In genomic region chr21:36470294-36470693, GRCh38 we compare ENCODE assay signal across 27 cellular contexts. TPM values are rescaled to one million over a fixed set of nuclear protein-coding genes. Genes with fewer than 3 reads are reported as not detected.
DNase-seq lines count a peak whose midpoint lies in the region; ATAC-seq and TF ChIP-seq lines count a peak whose summit lies in the region.
"Had no signal": no experiment of that assay in that cellular context is flagged by ENCODE, and none has a peak within 500 bp of the region (broad histone marks: within the 10 kb centered on the region; RNA-seq: fewer than 3 reads in every experiment).

No MANE protein-coding gene starts in this region.

- no peak for TF ChIP-seq CTCF in GM23338 (conservative IDR thresholded peaks at IDR 0.05; ENCODE audit: low read depth in 2 of 2)
- no peak for TF ChIP-seq CTCF in chondrocyte (IDR thresholded peaks at IDR 0.05)
- no peak for TF ChIP-seq CTCF in osteocyte (IDR thresholded peaks at IDR 0.05)

- H3K36me3 Mint-ChIP-seq in GM23338 (ENCODE audit: low read depth): no peaks in the 10 kb centered on the region
- peaks cover 2% of the 10 kb centered on the region for H3K36me3 Mint-ChIP-seq in chondrocyte (ENCODE audit: low read depth)
- H3K36me3 Mint-ChIP-seq in osteocyte (ENCODE audit: unreplicated experiment): no peaks in the 10 kb centered on the region
- H3K36me3 Mint-ChIP-seq: stimulated activated effector memory CD8-positive, alpha-beta T cell treated with anti-CD3 and anti-CD28 coated beads, Interleukin-12 subunit alpha, Interleukin-12 subunit beta, amount 100 ng/mL, for 72 hours; type B pancreatic cell had no signal

- TF ChIP-seq EP300 in Ishikawa (IDR thresholded peaks at IDR 0.05; ENCODE audit: borderline replicate concordance): peak; percentile 67; the same call in 1 of the 2 replicates

- H3K4me1 ChIP-seq in GM23338 (ENCODE audit: insufficient read depth): no peaks in the 10 kb centered on the region

- no peak overlapping the region for H3K4me3 ChIP-seq in GM23338
- H3K4me3 ChIP-seq: right lobe of liver had no signal

- H3K4me3 Mint-ChIP-seq in GM23338: no peak overlapping the region
- no peak overlapping the region for H3K4me3 Mint-ChIP-seq in chondrocyte (ENCODE audit: unreplicated experiment)
- no peak overlapping the region for H3K4me3 Mint-ChIP-seq in osteocyte (ENCODE audit: unreplicated experiment)
- H3K4me3 Mint-ChIP-seq: activated CD4-positive, alpha-beta T cell treated with anti-CD3 and anti-CD28 coated beads, Interleukin-2, amount 10 ng/mL, durations not matched to agents 24 days and 14 days; activated T-cell treated with anti-CD3 and anti-CD28 coated beads, Interleukin-2, amount 50 U/mL, for 24 hours; CD4-positive, alpha-beta T cell; neural crest cell; stimulated activated effector memory CD8-positive, alpha-beta T cell treated with anti-CD3 and anti-CD28 coated beads, Interleukin-12 subunit alpha, Interleukin-12 subunit beta, amount 100 ng/mL, for 72 hours; type B pancreatic cell had no signal

- peak overlapping the region; percentile 12; the same call in 1 of the 2 replicates for H2AFZ ChIP-seq in GM23338

- no peaks in the 10 kb centered on the region for H3K27me3 ChIP-seq in GM23338 (ENCODE audit: insufficient read depth)
- H3K27me3 ChIP-seq: right lobe of liver had no signal

- H3K4me2 ChIP-seq in GM23338: no peak overlapping the region

- H3K27ac ChIP-seq in GM23338 (ENCODE audit: low read depth): no peak overlapping the region
- H3K27ac ChIP-seq: right lobe of liver had no signal

- peak; percentile 84 for ATAC-seq in GM23338
- ATAC-seq: left cardiac atrium; stimulated activated effector memory CD8-positive, alpha-beta T cell treated with anti-CD3 and anti-CD28 coated beads, Interleukin-12 subunit alpha, Interleukin-12 subunit beta, amount 100 ng/mL, for 72 hours had no signal

- no peaks in the 10 kb centered on the region for H3F3A ChIP-seq in GM23338 (replicated peaks; ENCODE audit: low read depth)

- no peaks in the 10 kb centered on the region for H3K36me3 ChIP-seq in GM23338 (ENCODE audit: insufficient read depth)

- H3K9me2 ChIP-seq in GM23338 (ENCODE audit: insufficient read depth): no peaks in the 10 kb centered on the region; the same call in 1 of the 2 replicates

- H4K20me1 ChIP-seq in GM23338 (replicated peaks; ENCODE audit: insufficient read depth): no peaks in the 10 kb centered on the region

- peak; percentile 41 for DNase-seq in GM23338 (ENCODE audit: low spot score)
- DNase-seq in chondrocyte (ENCODE audit: low spot score): no peak
- DNase-seq in smooth muscle cell of the brain vasculature (ENCODE audit: low read depth, low spot score): peak; percentile 3
- no peak for DNase-seq in osteocyte (ENCODE audit: extremely low spot score, unreplicated experiment)
- DNase-seq in NK-92 treated with Interleukin-12 subunit alpha and Interleukin-12 subunit beta, amount 100 ng/mL, for 24 hours (lab: John Stamatoyannopoulos, UW): no peak
- no peak for DNase-seq in middle frontal gyrus (ENCODE audit: extremely low spot score, low spot score)
- DNase-seq: activated CD4-positive, alpha-beta T cell treated with anti-CD3 and anti-CD28 coated beads, Interleukin-2, amount 10 ng/mL, durations not matched to agents 24 days and 14 days; activated gamma-delta T cell; activated T-cell treated with anti-CD3 and anti-CD28 coated beads, Interleukin-2, amount 50 U/mL, for 24 hours; CD4-positive, alpha-beta T cell; effector CD8-positive, alpha-beta T cell; glutamatergic neuron; HCEC 1CT; left cardiac atrium; MV-4-11; NCI-H1436 treated with DMSO at 0.1 percent for 48 hours; NCI-H446 treated with DMSO at 0.1 percent for 48 hours; right lobe of liver; Right ventricle myocardium superior; stimulated activated CD4-positive, alpha-beta T cell treated with anti-CD3 and anti-CD28 coated beads, Interleukin-4, amount 100 ng/mL, for 24 hours had no signal

- peaks cover 2% of the 10 kb centered on the region for H3K9me3 Mint-ChIP-seq in GM23338
- H3K9me3 Mint-ChIP-seq in chondrocyte (ENCODE audit: low read depth): peaks cover 9% of the 10 kb centered on the region
- H3K9me3 Mint-ChIP-seq in osteocyte (ENCODE audit: unreplicated experiment): no peaks in the 10 kb centered on the region
- H3K9me3 Mint-ChIP-seq: activated CD4-positive, alpha-beta T cell treated with anti-CD3 and anti-CD28 coated beads, Interleukin-2, amount 10 ng/mL, durations not matched to agents 24 days and 14 days; activated T-cell treated with anti-CD3 and anti-CD28 coated beads, Interleukin-2, amount 50 U/mL, for 24 hours; CD4-positive, alpha-beta T cell; neural crest cell; stimulated activated effector memory CD8-positive, alpha-beta T cell treated with anti-CD3 and anti-CD28 coated beads, Interleukin-12 subunit alpha, Interleukin-12 subunit beta, amount 100 ng/mL, for 72 hours had no signal

- H3K27ac Mint-ChIP-seq in GM23338 (no peak overlapping the region), chondrocyte (ENCODE audit: unreplicated experiment) (peak overlapping the region; percentile 86), osteocyte (ENCODE audit: unreplicated experiment) (no peak overlapping the region)
- H3K27ac Mint-ChIP-seq: activated CD4-positive, alpha-beta T cell treated with anti-CD3 and anti-CD28 coated beads, Interleukin-2, amount 10 ng/mL, durations not matched to agents 24 days and 14 days; activated T-cell treated with anti-CD3 and anti-CD28 coated beads, Interleukin-2, amount 50 U/mL, for 24 hours; CD4-positive, alpha-beta T cell; stimulated activated effector memory CD8-positive, alpha-beta T cell treated with anti-CD3 and anti-CD28 coated beads, Interleukin-12 subunit alpha, Interleukin-12 subunit beta, amount 100 ng/mL, for 72 hours; type B pancreatic cell had no signal

- H3K27me3 Mint-ChIP-seq in GM23338 (ENCODE audit: insufficient read depth, low read depth, poor library complexity) (peaks cover 4% of the 10 kb centered on the region), chondrocyte (ENCODE audit: low read depth) (no peaks in the 10 kb centered on the region), osteocyte (ENCODE audit: unreplicated experiment) (no peaks in the 10 kb centered on the region)

- peak; percentile 2; the same call in 1 of the 2 replicates for TF ChIP-seq RAD21 in Ishikawa (IDR thresholded peaks at IDR 0.05; ENCODE audit: low read depth)

- peaks cover 14% of the 10 kb centered on the region for H3K4me1 Mint-ChIP-seq in GM23338
- H3K4me1 Mint-ChIP-seq in chondrocyte (ENCODE audit: low read depth): peaks cover 42% of the 10 kb centered on the region
- H3K4me1 Mint-ChIP-seq in osteocyte (ENCODE audit: unreplicated experiment): peaks cover 8% of the 10 kb centered on the region
- H3K4me1 Mint-ChIP-seq: neural crest cell had no signal

- H3K79me2 ChIP-seq in GM23338 (replicated peaks; ENCODE audit: insufficient read depth): no peaks in the 10 kb centered on the region

TF ChIP-seq in GM23338, 12 proteins besides CTCF, POLR2A, EP300 and RAD21:
- TF ChIP-seq STAT1 (IDR thresholded peaks at IDR 0.05; ENCODE audit: unreplicated experiment) (no peak), ETS1 (IDR thresholded peaks at IDR 0.05) (no peak)
TF ChIP-seq in GM23338: peak in this region for 0.

TF ChIP-seq in Ishikawa, 13 proteins besides CTCF, POLR2A, EP300 and RAD21:
- TF ChIP-seq MAX (IDR thresholded peaks at IDR 0.05) (peak; percentile 30; the same call in 1 of the 2 replicates), FOXM1 (IDR thresholded peaks at IDR 0.05; ENCODE audit: borderline replicate concordance, low read depth) (no peak), NFIC (IDR thresholded peaks at IDR 0.05) (peak; percentile 94), TCF12 (IDR thresholded peaks at IDR 0.05; ENCODE audit: low read depth) (peak; percentile 82), TAF1 (IDR thresholded peaks at IDR 0.05; ENCODE audit: low read depth) (no peak), CEBPB (IDR thresholded peaks at IDR 0.05) (no peak), TEAD4 (IDR thresholded peaks at IDR 0.05) (peak; percentile 88), CREB1 (IDR thresholded peaks at IDR 0.05; ENCODE audit: low read depth) (no peak), ZBTB7A (IDR thresholded peaks at IDR 0.05; ENCODE audit: low read depth) (no peak), YY1 (IDR thresholded peaks at IDR 0.05; ENCODE audit: low read depth) (no peak)

RNA-seq across cellular contexts. Expression of gene CLDN14, which starts 9.6 kb away (rescaled TPM):
- not detected in 2 replicates for total RNA-seq in GM23338 (2014; rRNA removed; shearing (Covaris generic))
- not detected in 2 replicates for polyA plus RNA-seq in GM23338 (2016; fragmentation: Nextera tagmentation; extraction: Ambion mirVana)
- not detected in 3 replicates for total RNA-seq in chondrocyte
- total RNA-seq in osteocyte: not detected in 2 replicates
- total RNA-seq: activated CD4-positive, alpha-beta T cell treated with anti-CD3 and anti-CD28 coated beads, Interleukin-2, amount 10 ng/mL, durations not matched to agents 24 days and 14 days; CD4-positive, alpha-beta T cell; left cardiac atrium; lung microvascular endothelial cell; neural crest cell; Right ventricle myocardium superior; subcutaneous adipose tissue; T-helper 2 cell treated with Interferon-gamma antibody and Interleukin-4, amounts not matched to agents 100 ng/mL and 5 ng/mL, for 36 hours had no signal

Comparison
In these comparisons a context has a peak if more than half of its experiments do, and no peak if none do; other contexts are left out.
1. DNase-seq: peak in GM23338 (single experiment) and smooth muscle cell of the brain vasculature (single experiment); none in chondrocyte (single experiment), osteocyte (single experiment), NK-92 treated with Interleukin-12 subunit alpha and Interleukin-12 subunit beta, amount 100 ng/mL, for 24 hours (single experiment) and middle frontal gyrus (single experiment).